Comparison of ENCODE assay signal across 12 cellular contexts in the genomic region with DNA sequence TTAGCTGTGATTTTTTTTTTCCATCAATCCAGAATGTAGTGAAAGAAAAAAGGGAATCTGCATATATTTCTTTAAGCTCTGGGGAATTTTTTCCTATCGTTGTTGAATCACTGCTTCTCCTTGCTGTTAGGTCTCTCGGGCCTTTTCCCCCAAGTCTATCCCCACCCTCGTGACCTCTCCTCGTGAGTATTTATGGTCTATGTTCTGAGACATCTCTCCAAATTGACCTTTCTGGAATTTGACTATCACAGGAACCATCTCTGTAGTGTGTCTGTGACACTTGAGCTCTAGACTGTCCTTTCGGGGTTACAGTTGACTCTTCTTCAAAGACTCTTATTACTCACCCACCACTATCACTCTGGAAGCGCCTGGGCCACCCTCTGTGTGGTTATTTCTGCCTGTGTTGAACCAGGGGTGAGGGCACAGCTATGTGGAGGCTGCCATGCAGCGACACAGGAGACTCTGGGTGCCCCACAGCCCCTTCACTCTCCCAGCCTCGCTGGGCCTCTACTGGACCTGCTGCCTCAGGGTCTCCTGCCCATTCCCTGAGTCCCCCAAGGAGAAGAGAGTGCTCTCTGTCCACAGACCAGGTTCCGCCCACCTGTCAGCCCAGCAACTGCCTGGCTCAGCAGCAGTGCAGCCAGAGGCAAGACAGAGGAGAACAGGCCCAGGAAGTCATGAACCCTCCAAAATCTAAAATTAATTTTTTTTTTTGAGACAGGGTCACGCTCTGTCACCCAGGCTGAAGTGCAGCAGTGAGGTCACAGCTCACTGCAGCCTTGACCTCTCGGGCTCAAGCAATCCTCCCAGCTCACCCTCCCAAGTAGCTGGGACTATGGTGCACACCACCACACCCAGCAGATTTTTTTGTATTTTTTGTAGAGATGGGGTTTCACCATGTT. TPM values are rescaled to one million over a fixed set of nuclear protein-coding genes. Genes with fewer than 3 reads are reported as not detected.
DNase-seq lines count a peak whose midpoint lies in the region; ATAC-seq and TF ChIP-seq lines count a peak whose summit lies in the region.
"Had no signal": no experiment of that assay in that cellular context is flagged by ENCODE, and none has a peak within 500 bp of the region (broad histone marks: within the 10 kb centered on the region; RNA-seq: fewer than 3 reads in every experiment).

No MANE protein-coding gene starts in this region.

- peak; percentile 55 for DNase-seq in NAMALWA (ENCODE audit: low spot score)
- no peak for DNase-seq in substantia nigra (lab: John Stamatoyannopoulos, UW)
- DNase-seq in testis, result no peak
- DNase-seq in dedifferentiated amniotic fluid mesenchymal stem cell (ENCODE audit: extremely low spot score), result no peak
- no peak for DNase-seq in KBM-7
- DNase-seq: activated CD8-positive, alpha-beta memory T cell treated with anti-CD3 and anti-CD28 coated beads, Interleukin-2, amount 50 U/mL, for 48 hours; islet precursor cell had no signal

- ATAC-seq in GM18867 (IDR thresholded peaks at IDR 0.05; ENCODE audit: unreplicated experiment) (peak; percentile 77), HG02678 (IDR thresholded peaks at IDR 0.05; ENCODE audit: unreplicated experiment) (peak; percentile 67)
- ATAC-seq: HCT116 had no signal

- intact Hi-C loops in testis (cut with DNase I; ENCODE audit: low total_unique reads), result no loop called here

- H3K27me3 ChIP-seq in BLaER1 (no peaks in the 10 kb centered on the region), testis (no peaks in the 10 kb centered on the region)
- H3K27me3 ChIP-seq: neural progenitor cell had no signal

- H3K4me1 ChIP-seq in BLaER1, result peaks cover 57% of the 10 kb centered on the region
- no peaks in the 10 kb centered on the region for H3K4me1 ChIP-seq in testis
- H3K4me1 ChIP-seq: neural progenitor cell had no signal

- TF ChIP-seq CTCF in testis (IDR thresholded peaks at IDR 0.05), result no peak

- H4K20me1 ChIP-seq in BLaER1, result no peaks in the 10 kb centered on the region

- 92 to 95% methylated on average over 11 of the region's 11 CpGs for WGBS in testis, 2 donors

- H3K9ac ChIP-seq in BLaER1, result peak overlapping the region; percentile 63; the same call in 1 of the 2 replicates
- H3K9ac ChIP-seq: neural progenitor cell had no signal

- in situ Hi-C loops in KBM-7 (cut with MboI; ENCODE audit: low pct_unique_long_range_greater_than_20kb, low sequenced_read_pairs), result no loop called here

- peak overlapping the region; percentile 79 for H3K4me2 ChIP-seq in BLaER1
- H3K4me2 ChIP-seq: neural progenitor cell had no signal

- H3K27ac ChIP-seq in BLaER1 (peak overlapping the region; percentile 80), substantia nigra (ENCODE audit: low read depth, low read length, poor library complexity, severe bottlenecking) (no peak overlapping the region), testis (no peak overlapping the region)
- H3K27ac ChIP-seq: neural progenitor cell had no signal

- H3K9me3 ChIP-seq in BLaER1, result no peaks in the 10 kb centered on the region; the same call in 1 of the 2 replicates
- no peaks in the 10 kb centered on the region for H3K9me3 ChIP-seq in testis

- H3K4me3 ChIP-seq in BLaER1 (peak overlapping the region; percentile 13; the same call in 1 of the 2 replicates), testis (no peak overlapping the region)
- H3K4me3 ChIP-seq: neural progenitor cell had no signal

- no peak for TF ChIP-seq POLR2A in testis (IDR thresholded peaks at IDR 0.05)

- H3K36me3 ChIP-seq in BLaER1, result peaks cover 55% of the 10 kb centered on the region
- H3K36me3 ChIP-seq in testis (ENCODE audit: low read depth, missing control alignments), result no peaks in the 10 kb centered on the region
- H3K36me3 ChIP-seq: neural progenitor cell had no signal

RNA-seq across cellular contexts. Expression of a gene that starts 45.7 kb away (rescaled TPM):
- 10 to 100 TPM in 1 of 2 donors, 1 to 10 TPM in 1; 9.8 to 10.8 TPM for total RNA-seq in testis
- polyA plus RNA-seq in testis (ENCODE audit: insufficient read depth, low read depth, low replicate concordance), result 9.3 TPM
